Comparison of ENCODE assay signal across 1 cellular context in genomic region chr15:87610366-87610765, GRCh38.
TF ChIP-seq lines count a peak whose summit lies in the region.

No MANE protein-coding gene starts in this region.

TF ChIP-seq in K562, 482 proteins besides CTCF, POLR2A, EP300 and RAD21 (continued from another document and continues in another):
- TF ChIP-seq CHAMP1 (IDR thresholded peaks at IDR 0.05) (peak; percentile 71; the same call in 1 of the 2 replicates), KDM1A (IDR thresholded peaks at IDR 0.05) (peak; percentile 62 to 65; a peak in 2 of 4 replicates), ZMIZ1 (IDR thresholded peaks at IDR 0.05; ENCODE audit: low read depth in 2 of 2, low read length in 2 of 2) (no peak), CLOCK (CRISPR knock-in tag; IDR thresholded peaks at IDR 0.05; ENCODE audit: borderline replicate concordance) (no peak), KLF16 (IDR thresholded peaks at IDR 0.05) (0 out of 2 replicates have a peak, but pooled peaks have one; percentile 34), NFE2 (IDR thresholded peaks at IDR 0.05; ENCODE audit: low read depth) (peak; percentile 89), ZBTB9 (CRISPR knock-in tag; IDR thresholded peaks at IDR 0.05) (no peak), CREB3L1 (IDR thresholded peaks at IDR 0.05; ENCODE audit: borderline replicate concordance, low read depth) (no peak), STAT6 (CRISPR knock-in tag; IDR thresholded peaks at IDR 0.05) (no peak), BCLAF1 (IDR thresholded peaks at IDR 0.05; ENCODE audit: borderline replicate concordance in 1 of 2, control insufficient read depth in 1 of 2, low read depth in 2 of 2, low read length in 1 of 2) (0 out of 4 replicates have a peak, but pooled peaks of 1 of the 2 experiments have one; percentile 36), DMBX1 (CRISPR knock-in tag; IDR thresholded peaks at IDR 0.05; ENCODE audit: borderline replicate concordance) (no peak), HEY1 (CRISPR knock-in tag; IDR thresholded peaks at IDR 0.05; ENCODE audit: borderline replicate concordance) (no peak), IRF9 (tag; IDR thresholded peaks at IDR 0.05) (no peak), CBFA2T2 (conservative IDR thresholded peaks at IDR 0.05) (peak; percentile 72), SMARCC2 (IDR thresholded peaks at IDR 0.05; ENCODE audit: low read depth) (peak; percentile 76; the same call in 1 of the 2 replicates), STAT5A (IDR thresholded peaks at IDR 0.05; ENCODE audit: borderline replicate concordance, low read length) (peak; percentile 40; the same call in 1 of the 2 replicates), MEF2A (IDR thresholded peaks at IDR 0.05; ENCODE audit: control insufficient read depth, low read depth, low read length) (peak; percentile 59; the same call in 1 of the 2 replicates), ELF1 (tag; IDR thresholded peaks at IDR 0.05) (0 out of 2 replicates have a peak, but pooled peaks have one; percentile 33), HDAC6 (IDR thresholded peaks at IDR 0.05; ENCODE audit: low read depth, low read length) (no peak), ARNT (IDR thresholded peaks at IDR 0.05) (no peak), SMARCA4 (IDR thresholded peaks at IDR 0.05) (peak; percentile 89), ARID3A (IDR thresholded peaks at IDR 0.05; ENCODE audit: borderline replicate concordance, low read depth, low read length) (peak; percentile 92), GATAD2B (IDR thresholded peaks at IDR 0.05; ENCODE audit: borderline replicate concordance) (no peak), MAFF (IDR thresholded peaks at IDR 0.05; ENCODE audit: low read length) (peak; percentile 73; the same call in 1 of the 2 replicates), ZNF77 (CRISPR knock-in tag; IDR thresholded peaks at IDR 0.05) (no peak), CXXC5 (CRISPR knock-in tag; IDR thresholded peaks at IDR 0.05) (0 out of 2 replicates have a peak, but pooled peaks have one; percentile 39), CC2D1A (IDR thresholded peaks at IDR 0.05) (peak; percentile 85), TBL1XR1 (IDR thresholded peaks at IDR 0.05; ENCODE audit: low read length in 2 of 2) (0 out of 4 replicates have a peak, but pooled peaks of 1 of the 2 experiments have one; percentile 20), ATF2 (CRISPR knock-in tag; IDR thresholded peaks at IDR 0.05) (no peak), RBFOX2 (IDR thresholded peaks at IDR 0.05; ENCODE audit: low read depth, low read length) (no peak), CBFA2T3 (IDR thresholded peaks at IDR 0.05) (peak; percentile 88)
